In the genomic region with DNA sequence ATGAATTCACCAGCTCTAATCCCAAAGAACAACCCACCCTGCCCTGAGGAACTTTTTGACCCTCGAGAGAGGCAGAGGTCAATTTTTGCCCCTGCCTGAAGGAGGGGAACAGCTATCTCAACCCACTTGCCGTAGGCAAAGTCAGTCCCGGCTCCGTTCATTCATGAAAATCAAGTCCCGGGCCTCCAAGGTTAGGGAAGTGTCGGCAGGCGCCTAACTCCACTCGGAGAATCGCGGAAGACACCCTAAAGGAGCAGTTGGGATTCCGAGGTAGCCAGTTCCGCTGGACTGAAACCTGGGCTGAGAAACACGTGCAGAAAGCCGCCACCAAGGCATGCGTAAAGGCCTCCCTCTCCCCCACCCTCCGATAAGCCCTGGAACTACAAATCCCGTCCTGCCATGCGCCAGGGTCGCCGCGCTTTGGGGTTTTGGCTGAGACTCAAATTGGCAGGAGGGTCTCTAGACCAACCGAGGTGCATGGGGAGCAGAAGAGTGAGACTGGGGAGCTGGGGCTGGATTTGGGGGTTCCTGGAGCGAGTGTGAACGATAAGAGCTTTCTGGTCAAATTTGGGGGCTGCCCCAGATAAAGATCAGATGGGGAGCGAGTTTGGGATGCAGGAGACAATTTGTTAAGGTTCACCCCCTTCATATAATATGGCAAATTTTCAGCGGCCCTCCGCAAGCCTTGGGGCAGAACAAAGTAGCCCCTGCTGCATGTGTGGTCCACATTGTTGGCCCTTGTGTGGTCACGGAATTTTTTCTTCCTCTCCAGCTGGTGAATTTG, we compare ENCODE assay signal across 8 cellular contexts. TPM values are rescaled to one million over a fixed set of nuclear protein-coding genes. Genes with fewer than 3 reads are reported as not detected.
DNase-seq lines count a peak whose midpoint lies in the region; ATAC-seq and TF ChIP-seq lines count a peak whose summit lies in the region.

TSS of gene TNPO2 (minus strand) at position 290 of the 784 bp plus-strand sequence. CDS start 2,955 bp downstream, outside the sequence.

- peak within 1 kb of the TSS; percentile 92 for H3K4me3 ChIP-seq in OCI-LY3 (ENCODE audit: low read length)
- H3K4me3 ChIP-seq in muscle layer of duodenum (ENCODE audit: low read depth in 1 of 2, low read length in 2 of 2) = peak within 1 kb of the TSS; percentile 71 to 77

- no peaks in the 10 kb centered on the region for H3K9me3 Mint-ChIP-seq in stimulated activated memory B cell treated with anti-CD40 and anti-IgM and Interleukin-4, amounts not matched to agents 10 μg/mL and 1 μg/mL and 100 μg/mL, for 72 hours

- ATAC-seq in esophagus mucosa (peak; percentile 1), HG03460 (IDR thresholded peaks at IDR 0.05; ENCODE audit: unreplicated experiment) (no peak)
- ATAC-seq in stimulated activated memory B cell treated with anti-CD40 and anti-IgM and Interleukin-4, amounts not matched to agents 10 μg/mL and 1 μg/mL and 100 μg/mL, for 72 hours = peak; percentile 70

- no peaks in the 10 kb centered on the region for H3K9me3 ChIP-seq in OCI-LY3 (ENCODE audit: insufficient read depth, low read length)
- H3K9me3 ChIP-seq in muscle layer of duodenum (ENCODE audit: control insufficient read depth in 1 of 2, low read length in 2 of 2) = no peaks in the 10 kb centered on the region

- H3K79me2 ChIP-seq in OCI-LY3 (ENCODE audit: low read length) = peaks cover 57% of the 10 kb centered on the region

- peak within 1 kb of the TSS; percentile 77 for H3K27ac ChIP-seq in OCI-LY3 (ENCODE audit: low read length)
- peak within 1 kb of the TSS; percentile 83 for H3K27ac ChIP-seq in muscle layer of duodenum (ENCODE audit: low read length)

- peaks cover 25% of the 10 kb centered on the region for H3K36me3 ChIP-seq in OCI-LY3 (replicated peaks; ENCODE audit: low read depth, low read length)
- H3K36me3 ChIP-seq in muscle layer of duodenum (ENCODE audit: control insufficient read depth in 1 of 2, insufficient read depth in 2 of 2, low read length in 2 of 2) = peaks cover 2 to 15% of the 10 kb centered on the region in 2 donors

- H3K27me3 ChIP-seq in OCI-LY3 (ENCODE audit: low read depth, low read length) (no peaks in the 10 kb centered on the region), muscle layer of duodenum (ENCODE audit: low read depth, low read length) (no peaks in the 10 kb centered on the region)

- peak within 1 kb of the TSS; percentile 97 for H3K9ac ChIP-seq in OCI-LY3 (ENCODE audit: low read length)

- H3K27ac Mint-ChIP-seq in stimulated activated memory B cell treated with anti-CD40 and anti-IgM and Interleukin-4, amounts not matched to agents 10 μg/mL and 1 μg/mL and 100 μg/mL, for 72 hours = peak within 1 kb of the TSS; percentile 77

- no peaks in the 10 kb centered on the region for H3K27me3 Mint-ChIP-seq in stimulated activated memory B cell treated with anti-CD40 and anti-IgM and Interleukin-4, amounts not matched to agents 10 μg/mL and 1 μg/mL and 100 μg/mL, for 72 hours

- peak within 1 kb of the TSS; percentile 90 for H3K4me3 Mint-ChIP-seq in stimulated activated memory B cell treated with anti-CD40 and anti-IgM and Interleukin-4, amounts not matched to agents 10 μg/mL and 1 μg/mL and 100 μg/mL, for 72 hours

- DNase-seq in COLO668 (lab: John Stamatoyannopoulos, UW; ENCODE audit: unreplicated experiment) (peak; percentile 71), HT1080 (ENCODE audit: low read depth) (no peak), activated T-cell treated with anti-CD3 and anti-CD28 coated beads for 4 hours (peak; percentile 64)

- H3K4me2 ChIP-seq in OCI-LY3 (ENCODE audit: low read length) = peak within 1 kb of the TSS; percentile 87

- peaks cover 29% of the 10 kb centered on the region for H3K36me3 Mint-ChIP-seq in stimulated activated memory B cell treated with anti-CD40 and anti-IgM and Interleukin-4, amounts not matched to agents 10 μg/mL and 1 μg/mL and 100 μg/mL, for 72 hours

- H4K20me1 ChIP-seq in OCI-LY3 (ENCODE audit: insufficient read depth, low read length) = peaks cover 7% of the 10 kb centered on the region; the same call in 1 of the 2 replicates

- peaks cover 14% of the 10 kb centered on the region for H3K4me1 ChIP-seq in OCI-LY3 (ENCODE audit: low read length)
- peaks cover 6 to 34% of the 10 kb centered on the region in 2 donors for H3K4me1 ChIP-seq in muscle layer of duodenum (ENCODE audit: control insufficient read depth in 1 of 2, insufficient read depth in 2 of 2, low read length in 2 of 2)

- TF ChIP-seq CTCF in OCI-LY3 (IDR thresholded peaks at IDR 0.05; ENCODE audit: low read depth, low read length) = no peak

- H3K4me1 Mint-ChIP-seq in stimulated activated memory B cell treated with anti-CD40 and anti-IgM and Interleukin-4, amounts not matched to agents 10 μg/mL and 1 μg/mL and 100 μg/mL, for 72 hours = peaks cover 59% of the 10 kb centered on the region

- H2AFZ ChIP-seq in OCI-LY3 (ENCODE audit: low read depth, low read length) = peak within 1 kb of the TSS; percentile 91

RNA-seq across cellular contexts. Expression of gene TNPO2, which starts in this region (rescaled TPM):
- 11.8 and 19.1 TPM in 2 replicates for total RNA-seq in HT1080 (2014; rRNA removed; shearing (Covaris generic))
- 35.9 and 36.1 TPM in 2 replicates for polyA plus RNA-seq in HT1080 (2015; cell fraction: cytosol; rRNA removed)
- 168 and 175 TPM in 2 replicates for polyA plus RNA-seq in HT1080 (2015; cell fraction: nucleus; rRNA removed)
- 36.0 TPM for total RNA-seq in esophagus mucosa
